In genomic region chr9:74952281-74953151, GRCh38 we compare ENCODE assay signal across 1 cellular context.
TF ChIP-seq lines count a peak whose summit lies in the region.

A gene with protein sequence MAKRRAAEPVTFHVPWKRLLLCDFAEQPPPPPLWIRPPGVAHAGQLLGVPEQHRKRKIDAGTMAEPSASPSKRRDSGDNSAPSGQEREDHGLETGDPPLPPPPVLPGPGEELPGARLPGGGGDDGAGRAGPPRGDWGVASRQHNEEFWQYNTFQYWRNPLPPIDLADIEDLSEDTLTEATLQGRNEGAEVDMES (minus strand): TSS chr9:74952912. CDS start chr9:74952611, 301 bp downstream.

TF ChIP-seq in HepG2, 621 proteins besides CTCF, POLR2A, EP300 and RAD21 (continued from another document and continues in another):
- no peak for TF ChIP-seq HNRNPL (IDR thresholded peaks at IDR 0.05; ENCODE audit: low read depth, low read length)
- TF ChIP-seq NFKBIZ (CRISPR knock-in tag; IDR thresholded peaks at IDR 0.05) = no peak
- peak; percentile 72; the same call in 1 of the 2 replicates for TF ChIP-seq ZNF274 (CRISPR knock-in tag; IDR thresholded peaks at IDR 0.05)
- 0 out of 2 replicates have a peak, but pooled peaks have one; percentile 15 for TF ChIP-seq ZKSCAN8 (CRISPR knock-in tag; IDR thresholded peaks at IDR 0.05; ENCODE audit: borderline replicate concordance)
- TF ChIP-seq ZMAT3 (CRISPR knock-in tag; conservative IDR thresholded peaks at IDR 0.05) = peak; percentile 98
- TF ChIP-seq, protein P1, sequence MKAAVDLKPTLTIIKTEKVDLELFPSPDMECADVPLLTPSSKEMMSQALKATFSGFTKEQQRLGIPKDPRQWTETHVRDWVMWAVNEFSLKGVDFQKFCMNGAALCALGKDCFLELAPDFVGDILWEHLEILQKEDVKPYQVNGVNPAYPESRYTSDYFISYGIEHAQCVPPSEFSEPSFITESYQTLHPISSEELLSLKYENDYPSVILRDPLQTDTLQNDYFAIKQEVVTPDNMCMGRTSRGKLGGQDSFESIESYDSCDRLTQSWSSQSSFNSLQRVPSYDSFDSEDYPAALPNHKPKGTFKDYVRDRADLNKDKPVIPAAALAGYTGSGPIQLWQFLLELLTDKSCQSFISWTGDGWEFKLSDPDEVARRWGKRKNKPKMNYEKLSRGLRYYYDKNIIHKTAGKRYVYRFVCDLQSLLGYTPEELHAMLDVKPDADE (CRISPR knock-in tag; IDR thresholded peaks at IDR 0.05) = no peak
- peak; percentile 87; the same call in 1 of the 2 replicates for TF ChIP-seq LBX2 (CRISPR knock-in tag; IDR thresholded peaks at IDR 0.05; ENCODE audit: borderline replicate concordance)
- 0 out of 2 replicates have a peak, but pooled peaks have one; percentile 20 for TF ChIP-seq LRRFIP1 (CRISPR knock-in tag; conservative IDR thresholded peaks at IDR 0.05)
- TF ChIP-seq ZFAT (CRISPR knock-in tag; conservative IDR thresholded peaks at IDR 0.05) = no peak
- peak; percentile 97; the same call in 1 of the 2 replicates for TF ChIP-seq PAX8 (CRISPR knock-in tag; IDR thresholded peaks at IDR 0.05; ENCODE audit: borderline replicate concordance)
- peak; percentile 97; the same call in 1 of the 2 replicates for TF ChIP-seq ZNF703 (CRISPR knock-in tag; IDR thresholded peaks at IDR 0.05; ENCODE audit: borderline replicate concordance)
- TF ChIP-seq ZNF784 (CRISPR knock-in tag; IDR thresholded peaks at IDR 0.05; ENCODE audit: borderline replicate concordance) = peak; percentile 77; the same call in 1 of the 2 replicates
- TF ChIP-seq, protein P2, sequence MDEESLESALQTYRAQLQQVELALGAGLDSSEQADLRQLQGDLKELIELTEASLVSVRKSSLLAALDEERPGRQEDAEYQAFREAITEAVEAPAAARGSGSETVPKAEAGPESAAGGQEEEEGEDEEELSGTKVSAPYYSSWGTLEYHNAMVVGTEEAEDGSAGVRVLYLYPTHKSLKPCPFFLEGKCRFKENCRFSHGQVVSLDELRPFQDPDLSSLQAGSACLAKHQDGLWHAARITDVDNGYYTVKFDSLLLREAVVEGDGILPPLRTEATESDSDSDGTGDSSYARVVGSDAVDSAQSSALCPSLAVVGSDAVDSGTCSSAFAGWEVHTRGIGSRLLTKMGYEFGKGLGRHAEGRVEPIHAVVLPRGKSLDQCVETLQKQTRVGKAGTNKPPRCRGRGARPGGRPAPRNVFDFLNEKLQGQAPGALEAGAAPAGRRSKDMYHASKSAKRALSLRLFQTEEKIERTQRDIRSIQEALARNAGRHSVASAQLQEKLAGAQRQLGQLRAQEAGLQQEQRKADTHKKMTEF (CRISPR knock-in tag; IDR thresholded peaks at IDR 0.05) = peak; percentile 80
- TF ChIP-seq ZNF720 (CRISPR knock-in tag; IDR thresholded peaks at IDR 0.05) = no peak
- TF ChIP-seq FLYWCH1 (CRISPR knock-in tag; IDR thresholded peaks at IDR 0.05) = no peak
- no peak; the same call in 1 of the 2 replicates for TF ChIP-seq ZNF460 (CRISPR knock-in tag; IDR thresholded peaks at IDR 0.05; ENCODE audit: borderline replicate concordance)
- TF ChIP-seq NRL (CRISPR knock-in tag; IDR thresholded peaks at IDR 0.05; ENCODE audit: borderline replicate concordance) = peak; percentile 98
- TF ChIP-seq E2F1 (CRISPR knock-in tag; IDR thresholded peaks at IDR 0.05) = peak; percentile 91
- TF ChIP-seq GTF3A (CRISPR knock-in tag; conservative IDR thresholded peaks at IDR 0.05) = no peak
- no peak for TF ChIP-seq ZNF253 (CRISPR knock-in tag; IDR thresholded peaks at IDR 0.05; ENCODE audit: borderline replicate concordance)
- peak; percentile 93 for TF ChIP-seq ASH2L (IDR thresholded peaks at IDR 0.05; ENCODE audit: insufficient read length, low read depth, low read length)
- TF ChIP-seq FOXA1 (IDR thresholded peaks at IDR 0.05) = no peak
- TF ChIP-seq FOXA1 (CRISPR knock-in tag; IDR thresholded peaks at IDR 0.05) = no peak; the same call in 1 of the 2 replicates
- no peak for TF ChIP-seq CEBPB (IDR thresholded peaks at IDR 0.05; ENCODE audit: borderline replicate concordance, low read depth, low read length)
- TF ChIP-seq MXD4 (CRISPR knock-in tag; IDR thresholded peaks at IDR 0.05) = peak; percentile 80
- TF ChIP-seq MBD4 (IDR thresholded peaks at IDR 0.05; ENCODE audit: borderline replicate concordance, low read length) = no peak
- TF ChIP-seq PHF5A (CRISPR knock-in tag; IDR thresholded peaks at IDR 0.05; ENCODE audit: low read depth, unreplicated experiment) = no peak
- TF ChIP-seq PAF1 (CRISPR knock-in tag; IDR thresholded peaks at IDR 0.05) = no peak
- TF ChIP-seq ERF (CRISPR knock-in tag; IDR thresholded peaks at IDR 0.05) = no peak; the same call in 1 of the 2 replicates
- no peak for TF ChIP-seq MAZ (IDR thresholded peaks at IDR 0.05; ENCODE audit: borderline replicate concordance, low read depth, low read length)
- peak; percentile 31; the same call in 1 of the 2 replicates for TF ChIP-seq MAZ (CRISPR knock-in tag; IDR thresholded peaks at IDR 0.05; ENCODE audit: low read depth)
- no peak for TF ChIP-seq ARID2 (CRISPR knock-in tag; IDR thresholded peaks at IDR 0.05; ENCODE audit: borderline replicate concordance)
- no peak; the same call in none of the 2 replicates for TF ChIP-seq IRF2 (CRISPR knock-in tag; IDR thresholded peaks at IDR 0.05)
- TF ChIP-seq NCOA1 (CRISPR knock-in tag; IDR thresholded peaks at IDR 0.05) = no peak
- peak; percentile 15; the same call in 1 of the 2 replicates for TF ChIP-seq JDP2 (CRISPR knock-in tag; IDR thresholded peaks at IDR 0.05; ENCODE audit: borderline replicate concordance)
- TF ChIP-seq ZNF549 (CRISPR knock-in tag; IDR thresholded peaks at IDR 0.05) = 0 out of 2 replicates have a peak, but pooled peaks have one; percentile 45
- TF ChIP-seq ZHX1 (CRISPR knock-in tag; IDR thresholded peaks at IDR 0.05; ENCODE audit: low read depth) = no peak
- TF ChIP-seq NFE2 (CRISPR knock-in tag; IDR thresholded peaks at IDR 0.05) = no peak
- TF ChIP-seq, protein P3, sequence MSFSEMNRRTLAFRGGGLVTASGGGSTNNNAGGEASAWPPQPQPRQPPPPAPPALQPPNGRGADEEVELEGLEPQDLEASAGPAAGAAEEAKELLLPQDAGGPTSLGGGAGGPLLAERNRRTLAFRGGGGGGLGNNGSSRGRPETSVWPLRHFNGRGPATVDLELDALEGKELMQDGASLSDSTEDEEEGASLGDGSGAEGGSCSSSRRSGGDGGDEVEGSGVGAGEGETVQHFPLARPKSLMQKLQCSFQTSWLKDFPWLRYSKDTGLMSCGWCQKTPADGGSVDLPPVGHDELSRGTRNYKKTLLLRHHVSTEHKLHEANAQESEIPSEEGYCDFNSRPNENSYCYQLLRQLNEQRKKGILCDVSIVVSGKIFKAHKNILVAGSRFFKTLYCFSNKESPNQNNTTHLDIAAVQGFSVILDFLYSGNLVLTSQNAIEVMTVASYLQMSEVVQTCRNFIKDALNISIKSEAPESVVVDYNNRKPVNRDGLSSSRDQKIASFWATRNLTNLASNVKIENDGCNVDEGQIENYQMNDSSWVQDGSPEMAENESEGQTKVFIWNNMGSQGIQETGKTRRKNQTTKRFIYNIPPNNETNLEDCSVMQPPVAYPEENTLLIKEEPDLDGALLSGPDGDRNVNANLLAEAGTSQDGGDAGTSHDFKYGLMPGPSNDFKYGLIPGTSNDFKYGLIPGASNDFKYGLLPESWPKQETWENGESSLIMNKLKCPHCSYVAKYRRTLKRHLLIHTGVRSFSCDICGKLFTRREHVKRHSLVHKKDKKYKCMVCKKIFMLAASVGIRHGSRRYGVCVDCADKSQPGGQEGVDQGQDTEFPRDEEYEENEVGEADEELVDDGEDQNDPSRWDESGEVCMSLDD (CRISPR knock-in tag; IDR thresholded peaks at IDR 0.05; ENCODE audit: borderline replicate concordance) = 0 out of 2 replicates have a peak, but pooled peaks have one; percentile 53
